ENCODE assay signal across 1 cellular context in genomic region chr1:243230914-243231313, GRCh38.
TF ChIP-seq lines count a peak whose summit lies in the region.

No MANE protein-coding gene starts in this region.

TF ChIP-seq in HEK293, 187 proteins besides CTCF, POLR2A, EP300 and RAD21 (continued from another document and continues in another):
- TF ChIP-seq TSHZ1 (tag by site-specific recombination; IDR thresholded peaks at IDR 0.05; ENCODE audit: borderline replicate concordance) = peak; percentile 74
- peak; percentile 99 for TF ChIP-seq SETDB1 (IDR thresholded peaks at IDR 0.05; ENCODE audit: insufficient read length, low read length)
- no peak for TF ChIP-seq KLF7 (tag by site-specific recombination; IDR thresholded peaks at IDR 0.05; ENCODE audit: borderline replicate concordance)
- TF ChIP-seq PRDM6 (tag by site-specific recombination; IDR thresholded peaks at IDR 0.05) = no peak
- no peak for TF ChIP-seq ZNF830 (tag by site-specific recombination; IDR thresholded peaks at IDR 0.05; ENCODE audit: low read depth)
- no peak for TF ChIP-seq ZBTB6 (tag by site-specific recombination; IDR thresholded peaks at IDR 0.05)
- TF ChIP-seq ZNF473 (tag by site-specific recombination; IDR thresholded peaks at IDR 0.05) = no peak
- TF ChIP-seq ZNF133 (tag by site-specific recombination; IDR thresholded peaks at IDR 0.05) = peak; percentile 79; the same call in 1 of the 2 replicates
- TF ChIP-seq ZEB2 (tag by site-specific recombination; IDR thresholded peaks at IDR 0.05) = no peak
- peak; percentile 93 for TF ChIP-seq ZNF362 (tag by site-specific recombination; IDR thresholded peaks at IDR 0.05)
- TF ChIP-seq ZNF518A (tag by site-specific recombination; conservative IDR thresholded peaks at IDR 0.05; ENCODE audit: low read depth) = peak; percentile 57
- TF ChIP-seq ZNF639 (tag by site-specific recombination; IDR thresholded peaks at IDR 0.05) = peak; percentile 76; the same call in 1 of the 2 replicates
- no peak for TF ChIP-seq SCRT1 (tag by site-specific recombination; IDR thresholded peaks at IDR 0.05; ENCODE audit: borderline replicate concordance)
- TF ChIP-seq ZNF549 (tag by site-specific recombination; IDR thresholded peaks at IDR 0.05) = peak; percentile 67; the same call in 1 of the 2 replicates
- TF ChIP-seq KLF17 (tag by site-specific recombination; IDR thresholded peaks at IDR 0.05) = 0 out of 2 replicates have a peak, but pooled peaks have one; percentile 26
- TF ChIP-seq ZNF514 (tag by site-specific recombination; IDR thresholded peaks at IDR 0.05) = no peak
- no peak; the same call in 1 of the 2 replicates for TF ChIP-seq AEBP2 (tag by site-specific recombination; IDR thresholded peaks at IDR 0.05; ENCODE audit: borderline replicate concordance)
- no peak for TF ChIP-seq ZNF544 (tag by site-specific recombination; IDR thresholded peaks at IDR 0.05)
- no peak for TF ChIP-seq ZNF623 (tag by site-specific recombination; IDR thresholded peaks at IDR 0.05)
- no peak for TF ChIP-seq ZSCAN30 (tag by site-specific recombination; IDR thresholded peaks at IDR 0.05)
- TF ChIP-seq ZSCAN23 (tag by site-specific recombination; IDR thresholded peaks at IDR 0.05) = no peak
- TF ChIP-seq HOXD13 (CRISPR knock-in tag; IDR thresholded peaks at IDR 0.05; ENCODE audit: borderline replicate concordance) = no peak
- TF ChIP-seq SP2 (tag by site-specific recombination; IDR thresholded peaks at IDR 0.05) = no peak
- no peak for TF ChIP-seq GLI4 (tag by site-specific recombination; IDR thresholded peaks at IDR 0.05)
- no peak for TF ChIP-seq ZBTB17 (tag by site-specific recombination; IDR thresholded peaks at IDR 0.05)
- TF ChIP-seq KLF1 (tag by site-specific recombination; IDR thresholded peaks at IDR 0.05) = no peak
- peak; percentile 88 for TF ChIP-seq ZNF610 (tag by site-specific recombination; IDR thresholded peaks at IDR 0.05; ENCODE audit: borderline replicate concordance)
- no peak for TF ChIP-seq ZNF776 (tag by site-specific recombination; IDR thresholded peaks at IDR 0.05; ENCODE audit: borderline replicate concordance)
- TF ChIP-seq ZNF221 (tag by site-specific recombination; IDR thresholded peaks at IDR 0.05; ENCODE audit: borderline replicate concordance) = peak; percentile 80; the same call in 1 of the 2 replicates
- peak; percentile 59; the same call in 1 of the 2 replicates for TF ChIP-seq ZXDB (tag by site-specific recombination; IDR thresholded peaks at IDR 0.05)
- 0 out of 2 replicates have a peak, but pooled peaks have one; percentile 57 for TF ChIP-seq ZFP37 (tag by site-specific recombination; IDR thresholded peaks at IDR 0.05)
- TF ChIP-seq ZNF24 (tag by site-specific recombination; IDR thresholded peaks at IDR 0.05) = no peak
- no peak for TF ChIP-seq ZNF174 (tag by site-specific recombination; IDR thresholded peaks at IDR 0.05)
- TF ChIP-seq ZFP69B (tag by site-specific recombination; IDR thresholded peaks at IDR 0.05) = no peak
- no peak for TF ChIP-seq ZNF16 (tag by site-specific recombination; IDR thresholded peaks at IDR 0.05; ENCODE audit: low read depth)
- TF ChIP-seq ZNF747 (tag by site-specific recombination; IDR thresholded peaks at IDR 0.05) = no peak
- no peak for TF ChIP-seq ZNF18 (tag by site-specific recombination; IDR thresholded peaks at IDR 0.05)
- TF ChIP-seq ZNF629 (tag by site-specific recombination; IDR thresholded peaks at IDR 0.05) = peak; percentile 53; the same call in 1 of the 2 replicates
- no peak for TF ChIP-seq ZBTB8A (tag by site-specific recombination; IDR thresholded peaks at IDR 0.05)
